Comparison of ENCODE assay signal across 1 cellular context in the genomic region with DNA sequence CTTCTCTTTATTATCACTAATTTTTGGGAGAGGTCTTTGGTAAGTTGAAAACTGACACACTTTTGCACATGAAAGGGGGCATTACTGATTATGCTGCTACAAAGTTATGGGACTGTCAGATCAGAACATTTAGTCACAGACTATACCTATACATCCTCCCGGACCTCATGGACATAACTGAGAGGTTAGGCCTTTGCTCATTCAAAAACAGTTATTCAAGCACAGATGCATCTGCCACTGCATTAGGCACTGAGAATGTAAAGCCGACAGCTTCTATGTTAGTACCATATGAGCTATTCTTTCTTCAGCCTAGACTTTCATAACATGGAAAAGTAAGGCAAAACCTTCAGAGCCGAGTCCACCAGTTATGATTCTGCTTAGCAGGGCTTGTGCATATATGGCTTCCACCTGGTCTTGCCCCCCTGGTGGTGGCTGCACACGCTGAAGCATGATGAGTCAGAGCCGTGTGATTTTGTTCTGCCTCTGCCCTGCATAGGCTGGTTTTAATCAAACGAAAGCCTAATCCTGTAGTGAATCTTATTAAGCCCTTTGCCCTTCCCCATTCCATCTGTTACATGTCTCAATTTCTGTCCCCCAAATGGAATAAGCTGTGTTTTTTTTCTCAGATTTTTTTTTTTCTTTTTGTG.
TF ChIP-seq lines count a peak whose summit lies in the region.

No MANE protein-coding gene starts in this region.

TF ChIP-seq in HEK293, 187 proteins besides CTCF, POLR2A, EP300 and RAD21 (continued from another document and continues in another):
- no peak for TF ChIP-seq YY1 (tag by site-specific recombination; IDR thresholded peaks at IDR 0.05)
- no peak for TF ChIP-seq OVOL3 (tag by site-specific recombination; IDR thresholded peaks at IDR 0.05)
- TF ChIP-seq ZNF48 (tag by site-specific recombination; IDR thresholded peaks at IDR 0.05), result no peak
- TF ChIP-seq GLI4 (tag by site-specific recombination; IDR thresholded peaks at IDR 0.05), result no peak
- TF ChIP-seq SALL2 (tag by site-specific recombination; IDR thresholded peaks at IDR 0.05; ENCODE audit: borderline replicate concordance), result no peak
- TF ChIP-seq ZBTB8A (tag by site-specific recombination; IDR thresholded peaks at IDR 0.05), result no peak
- TF ChIP-seq ZNF138 (tag by site-specific recombination; IDR thresholded peaks at IDR 0.05; ENCODE audit: borderline replicate concordance), result no peak
- no peak for TF ChIP-seq ZNF211 (tag by site-specific recombination; IDR thresholded peaks at IDR 0.05; ENCODE audit: low read depth)
- no peak for TF ChIP-seq ZNF133 (tag by site-specific recombination; IDR thresholded peaks at IDR 0.05)
- TF ChIP-seq ZNF132 (tag by site-specific recombination; IDR thresholded peaks at IDR 0.05; ENCODE audit: borderline replicate concordance), result no peak
- TF ChIP-seq, protein P1, sequence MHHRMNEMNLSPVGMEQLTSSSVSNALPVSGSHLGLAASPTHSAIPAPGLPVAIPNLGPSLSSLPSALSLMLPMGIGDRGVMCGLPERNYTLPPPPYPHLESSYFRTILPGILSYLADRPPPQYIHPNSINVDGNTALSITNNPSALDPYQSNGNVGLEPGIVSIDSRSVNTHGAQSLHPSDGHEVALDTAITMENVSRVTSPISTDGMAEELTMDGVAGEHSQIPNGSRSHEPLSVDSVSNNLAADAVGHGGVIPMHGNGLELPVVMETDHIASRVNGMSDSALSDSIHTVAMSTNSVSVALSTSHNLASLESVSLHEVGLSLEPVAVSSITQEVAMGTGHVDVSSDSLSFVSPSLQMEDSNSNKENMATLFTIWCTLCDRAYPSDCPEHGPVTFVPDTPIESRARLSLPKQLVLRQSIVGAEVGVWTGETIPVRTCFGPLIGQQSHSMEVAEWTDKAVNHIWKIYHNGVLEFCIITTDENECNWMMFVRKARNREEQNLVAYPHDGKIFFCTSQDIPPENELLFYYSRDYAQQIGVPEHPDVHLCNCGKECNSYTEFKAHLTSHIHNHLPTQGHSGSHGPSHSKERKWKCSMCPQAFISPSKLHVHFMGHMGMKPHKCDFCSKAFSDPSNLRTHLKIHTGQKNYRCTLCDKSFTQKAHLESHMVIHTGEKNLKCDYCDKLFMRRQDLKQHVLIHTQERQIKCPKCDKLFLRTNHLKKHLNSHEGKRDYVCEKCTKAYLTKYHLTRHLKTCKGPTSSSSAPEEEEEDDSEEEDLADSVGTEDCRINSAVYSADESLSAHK (tag by site-specific recombination; IDR thresholded peaks at IDR 0.05), result no peak
- TF ChIP-seq, protein P2, sequence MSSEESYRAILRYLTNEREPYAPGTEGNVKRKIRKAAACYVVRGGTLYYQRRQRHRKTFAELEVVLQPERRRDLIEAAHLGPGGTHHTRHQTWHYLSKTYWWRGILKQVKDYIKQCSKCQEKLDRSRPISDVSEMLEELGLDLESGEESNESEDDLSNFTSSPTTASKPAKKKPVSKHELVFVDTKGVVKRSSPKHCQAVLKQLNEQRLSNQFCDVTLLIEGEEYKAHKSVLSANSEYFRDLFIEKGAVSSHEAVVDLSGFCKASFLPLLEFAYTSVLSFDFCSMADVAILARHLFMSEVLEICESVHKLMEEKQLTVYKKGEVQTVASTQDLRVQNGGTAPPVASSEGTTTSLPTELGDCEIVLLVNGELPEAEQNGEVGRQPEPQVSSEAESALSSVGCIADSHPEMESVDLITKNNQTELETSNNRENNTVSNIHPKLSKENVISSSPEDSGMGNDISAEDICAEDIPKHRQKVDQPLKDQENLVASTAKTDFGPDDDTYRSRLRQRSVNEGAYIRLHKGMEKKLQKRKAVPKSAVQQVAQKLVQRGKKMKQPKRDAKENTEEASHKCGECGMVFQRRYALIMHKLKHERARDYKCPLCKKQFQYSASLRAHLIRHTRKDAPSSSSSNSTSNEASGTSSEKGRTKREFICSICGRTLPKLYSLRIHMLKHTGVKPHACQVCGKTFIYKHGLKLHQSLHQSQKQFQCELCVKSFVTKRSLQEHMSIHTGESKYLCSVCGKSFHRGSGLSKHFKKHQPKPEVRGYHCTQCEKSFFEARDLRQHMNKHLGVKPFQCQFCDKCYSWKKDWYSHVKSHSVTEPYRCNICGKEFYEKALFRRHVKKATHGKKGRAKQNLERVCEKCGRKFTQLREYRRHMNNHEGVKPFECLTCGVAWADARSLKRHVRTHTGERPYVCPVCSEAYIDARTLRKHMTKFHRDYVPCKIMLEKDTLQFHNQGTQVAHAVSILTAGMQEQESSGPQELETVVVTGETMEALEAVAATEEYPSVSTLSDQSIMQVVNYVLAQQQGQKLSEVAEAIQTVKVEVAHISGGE (tag by site-specific recombination; conservative IDR thresholded peaks at IDR 0.05; ENCODE audit: low read depth), result no peak
- TF ChIP-seq ZIC2 (tag by site-specific recombination; IDR thresholded peaks at IDR 0.05), result 0 out of 2 replicates have a peak, but pooled peaks have one; percentile 9
- TF ChIP-seq ZBTB17 (tag by site-specific recombination; IDR thresholded peaks at IDR 0.05), result peak; percentile 72
- no peak for TF ChIP-seq ZSCAN16 (tag by site-specific recombination; IDR thresholded peaks at IDR 0.05)
- peak; percentile 82 for TF ChIP-seq TRIM28 (IDR thresholded peaks at IDR 0.05; ENCODE audit: borderline replicate concordance, low read length)
- TF ChIP-seq, protein P3, sequence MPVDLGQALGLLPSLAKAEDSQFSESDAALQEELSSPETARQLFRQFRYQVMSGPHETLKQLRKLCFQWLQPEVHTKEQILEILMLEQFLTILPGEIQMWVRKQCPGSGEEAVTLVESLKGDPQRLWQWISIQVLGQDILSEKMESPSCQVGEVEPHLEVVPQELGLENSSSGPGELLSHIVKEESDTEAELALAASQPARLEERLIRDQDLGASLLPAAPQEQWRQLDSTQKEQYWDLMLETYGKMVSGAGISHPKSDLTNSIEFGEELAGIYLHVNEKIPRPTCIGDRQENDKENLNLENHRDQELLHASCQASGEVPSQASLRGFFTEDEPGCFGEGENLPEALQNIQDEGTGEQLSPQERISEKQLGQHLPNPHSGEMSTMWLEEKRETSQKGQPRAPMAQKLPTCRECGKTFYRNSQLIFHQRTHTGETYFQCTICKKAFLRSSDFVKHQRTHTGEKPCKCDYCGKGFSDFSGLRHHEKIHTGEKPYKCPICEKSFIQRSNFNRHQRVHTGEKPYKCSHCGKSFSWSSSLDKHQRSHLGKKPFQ (tag by site-specific recombination; IDR thresholded peaks at IDR 0.05), result no peak
- no peak for TF ChIP-seq REPIN1 (tag by site-specific recombination; IDR thresholded peaks at IDR 0.05; ENCODE audit: low read depth)
- 0 out of 2 replicates have a peak, but pooled peaks have one; percentile 32 for TF ChIP-seq ZBTB20 (tag by site-specific recombination; IDR thresholded peaks at IDR 0.05)
- TF ChIP-seq ZNF596 (tag by site-specific recombination; IDR thresholded peaks at IDR 0.05), result no peak
- TF ChIP-seq BCL11A (tag by site-specific recombination; IDR thresholded peaks at IDR 0.05; ENCODE audit: low read depth), result no peak
- TF ChIP-seq ZBTB1 (tag by site-specific recombination; IDR thresholded peaks at IDR 0.05), result no peak
- TF ChIP-seq ZNF791 (tag by site-specific recombination; IDR thresholded peaks at IDR 0.05), result no peak
- 0 out of 2 replicates have a peak, but pooled peaks have one; percentile 18 for TF ChIP-seq ZNF2 (tag by site-specific recombination; IDR thresholded peaks at IDR 0.05)
- no peak for TF ChIP-seq ZNF549 (tag by site-specific recombination; IDR thresholded peaks at IDR 0.05)
- TF ChIP-seq ZNF350 (tag by site-specific recombination; IDR thresholded peaks at IDR 0.05), result no peak
- TF ChIP-seq ZNF155 (tag by site-specific recombination; IDR thresholded peaks at IDR 0.05), result no peak
- no peak for TF ChIP-seq ZFHX2 (tag by site-specific recombination; conservative IDR thresholded peaks at IDR 0.05)
- TF ChIP-seq KLF8 (tag by site-specific recombination; IDR thresholded peaks at IDR 0.05), result 0 out of 2 replicates have a peak, but pooled peaks have one; percentile 19
- TF ChIP-seq, protein P4, sequence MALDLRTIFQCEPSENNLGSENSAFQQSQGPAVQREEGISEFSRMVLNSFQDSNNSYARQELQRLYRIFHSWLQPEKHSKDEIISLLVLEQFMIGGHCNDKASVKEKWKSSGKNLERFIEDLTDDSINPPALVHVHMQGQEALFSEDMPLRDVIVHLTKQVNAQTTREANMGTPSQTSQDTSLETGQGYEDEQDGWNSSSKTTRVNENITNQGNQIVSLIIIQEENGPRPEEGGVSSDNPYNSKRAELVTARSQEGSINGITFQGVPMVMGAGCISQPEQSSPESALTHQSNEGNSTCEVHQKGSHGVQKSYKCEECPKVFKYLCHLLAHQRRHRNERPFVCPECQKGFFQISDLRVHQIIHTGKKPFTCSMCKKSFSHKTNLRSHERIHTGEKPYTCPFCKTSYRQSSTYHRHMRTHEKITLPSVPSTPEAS (tag by site-specific recombination; IDR thresholded peaks at IDR 0.05), result peak; percentile 87
- TF ChIP-seq ZNF324 (tag by site-specific recombination; IDR thresholded peaks at IDR 0.05), result no peak
- no peak for TF ChIP-seq ZNF112 (tag by site-specific recombination; IDR thresholded peaks at IDR 0.05)
- no peak for TF ChIP-seq ZNF660 (tag by site-specific recombination; IDR thresholded peaks at IDR 0.05)
- TF ChIP-seq, protein P5, sequence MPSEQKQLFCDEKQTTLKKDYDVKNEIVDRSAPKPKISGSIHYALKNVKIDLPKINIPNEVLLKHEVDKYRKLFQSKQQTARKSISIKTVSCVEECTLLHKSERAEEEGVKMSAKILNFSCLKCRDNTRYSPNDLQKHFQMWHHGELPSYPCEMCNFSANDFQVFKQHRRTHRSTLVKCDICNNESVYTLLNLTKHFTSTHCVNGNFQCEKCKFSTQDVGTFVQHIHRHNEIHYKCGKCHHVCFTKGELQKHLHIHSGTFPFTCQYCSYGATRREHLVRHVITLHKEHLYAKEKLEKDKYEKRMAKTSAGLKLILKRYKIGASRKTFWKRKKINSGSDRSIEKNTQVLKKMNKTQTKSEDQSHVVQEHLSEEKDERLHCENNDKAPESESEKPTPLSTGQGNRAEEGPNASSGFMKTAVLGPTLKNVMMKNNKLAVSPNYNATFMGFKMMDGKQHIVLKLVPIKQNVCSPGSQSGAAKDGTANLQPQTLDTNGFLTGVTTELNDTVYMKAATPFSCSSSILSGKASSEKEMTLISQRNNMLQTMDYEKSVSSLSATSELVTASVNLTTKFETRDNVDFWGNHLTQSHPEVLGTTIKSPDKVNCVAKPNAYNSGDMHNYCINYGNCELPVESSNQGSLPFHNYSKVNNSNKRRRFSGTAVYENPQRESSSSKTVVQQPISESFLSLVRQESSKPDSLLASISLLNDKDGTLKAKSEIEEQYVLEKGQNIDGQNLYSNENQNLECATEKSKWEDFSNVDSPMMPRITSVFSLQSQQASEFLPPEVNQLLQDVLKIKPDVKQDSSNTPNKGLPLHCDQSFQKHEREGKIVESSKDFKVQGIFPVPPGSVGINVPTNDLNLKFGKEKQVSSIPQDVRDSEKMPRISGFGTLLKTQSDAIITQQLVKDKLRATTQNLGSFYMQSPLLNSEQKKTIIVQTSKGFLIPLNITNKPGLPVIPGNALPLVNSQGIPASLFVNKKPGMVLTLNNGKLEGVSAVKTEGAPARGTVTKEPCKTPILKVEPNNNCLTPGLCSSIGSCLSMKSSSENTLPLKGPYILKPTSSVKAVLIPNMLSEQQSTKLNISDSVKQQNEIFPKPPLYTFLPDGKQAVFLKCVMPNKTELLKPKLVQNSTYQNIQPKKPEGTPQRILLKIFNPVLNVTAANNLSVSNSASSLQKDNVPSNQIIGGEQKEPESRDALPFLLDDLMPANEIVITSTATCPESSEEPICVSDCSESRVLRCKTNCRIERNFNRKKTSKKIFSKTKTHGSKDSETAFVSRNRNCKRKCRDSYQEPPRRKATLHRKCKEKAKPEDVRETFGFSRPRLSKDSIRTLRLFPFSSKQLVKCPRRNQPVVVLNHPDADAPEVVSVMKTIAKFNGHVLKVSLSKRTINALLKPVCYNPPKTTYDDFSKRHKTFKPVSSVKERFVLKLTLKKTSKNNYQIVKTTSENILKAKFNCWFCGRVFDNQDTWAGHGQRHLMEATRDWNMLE (tag by site-specific recombination; conservative IDR thresholded peaks at IDR 0.05; ENCODE audit: low read depth), result peak; percentile 44
- TF ChIP-seq ZBTB7A (tag by site-specific recombination; IDR thresholded peaks at IDR 0.05; ENCODE audit: low read depth), result no peak
- TF ChIP-seq, protein P6, sequence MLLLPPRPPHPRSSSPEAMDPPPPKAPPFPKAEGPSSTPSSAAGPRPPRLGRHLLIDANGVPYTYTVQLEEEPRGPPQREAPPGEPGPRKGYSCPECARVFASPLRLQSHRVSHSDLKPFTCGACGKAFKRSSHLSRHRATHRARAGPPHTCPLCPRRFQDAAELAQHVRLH (tag by site-specific recombination; IDR thresholded peaks at IDR 0.05), result no peak
- TF ChIP-seq PRDM1 (tag by site-specific recombination; IDR thresholded peaks at IDR 0.05), result peak; percentile 70
- TF ChIP-seq ZFP69B (tag by site-specific recombination; IDR thresholded peaks at IDR 0.05), result no peak
- no peak for TF ChIP-seq ZNF140 (tag by site-specific recombination; IDR thresholded peaks at IDR 0.05)
- TF ChIP-seq ZBTB21 (tag by site-specific recombination; IDR thresholded peaks at IDR 0.05), result no peak
- TF ChIP-seq, protein P7, sequence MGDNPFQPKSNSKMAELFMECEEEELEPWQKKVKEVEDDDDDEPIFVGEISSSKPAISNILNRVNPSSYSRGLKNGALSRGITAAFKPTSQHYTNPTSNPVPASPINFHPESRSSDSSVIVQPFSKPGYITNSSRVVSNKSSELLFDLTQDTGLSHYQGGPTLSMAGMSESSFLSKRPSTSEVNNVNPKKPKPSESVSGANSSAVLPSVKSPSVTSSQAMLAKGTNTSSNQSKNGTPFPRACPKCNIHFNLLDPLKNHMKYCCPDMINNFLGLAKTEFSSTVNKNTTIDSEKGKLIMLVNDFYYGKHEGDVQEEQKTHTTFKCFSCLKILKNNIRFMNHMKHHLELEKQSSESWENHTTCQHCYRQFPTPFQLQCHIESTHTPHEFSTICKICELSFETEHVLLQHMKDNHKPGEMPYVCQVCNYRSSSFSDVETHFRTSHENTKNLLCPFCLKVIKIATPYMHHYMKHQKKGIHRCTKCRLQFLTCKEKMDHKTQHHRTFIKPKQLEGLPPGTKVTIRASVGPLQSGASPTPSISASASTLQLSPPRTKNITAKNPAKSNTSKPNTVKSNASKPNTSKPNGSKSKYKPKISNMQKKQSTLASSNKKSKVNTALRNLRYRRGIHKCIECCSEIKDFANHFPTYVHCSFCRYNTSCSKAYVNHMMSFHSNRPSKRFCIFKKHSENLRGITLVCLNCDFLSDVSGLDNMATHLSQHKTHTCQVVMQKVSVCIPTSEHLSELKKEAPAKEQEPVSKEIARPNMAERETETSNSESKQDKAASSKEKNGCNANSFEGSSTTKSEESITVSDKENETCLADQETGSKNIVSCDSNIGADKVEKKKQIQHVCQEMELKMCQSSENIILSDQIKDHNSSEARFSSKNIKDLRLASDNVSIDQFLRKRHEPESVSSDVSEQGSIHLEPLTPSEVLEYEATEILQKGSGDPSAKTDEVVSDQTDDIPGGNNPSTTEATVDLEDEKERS (tag by site-specific recombination; IDR thresholded peaks at IDR 0.05), result no peak
- no peak; the same call in 1 of the 2 replicates for TF ChIP-seq ZNF335 (tag by site-specific recombination; conservative IDR thresholded peaks at IDR 0.05)
- no peak for TF ChIP-seq ZNF391 (tag by site-specific recombination; IDR thresholded peaks at IDR 0.05; ENCODE audit: borderline replicate concordance, low read depth)
- TF ChIP-seq SCRT1 (tag by site-specific recombination; IDR thresholded peaks at IDR 0.05; ENCODE audit: borderline replicate concordance), result no peak
- no peak for TF ChIP-seq ZNF341 (tag by site-specific recombination; IDR thresholded peaks at IDR 0.05; ENCODE audit: low read depth)
- TF ChIP-seq ZFP41 (tag by site-specific recombination; IDR thresholded peaks at IDR 0.05; ENCODE audit: borderline replicate concordance), result no peak
- TF ChIP-seq ZNF248 (tag by site-specific recombination; IDR thresholded peaks at IDR 0.05), result no peak
- no peak for TF ChIP-seq ZNF433 (tag by site-specific recombination; IDR thresholded peaks at IDR 0.05; ENCODE audit: low read depth)
- no peak for TF ChIP-seq TCF7L2 (IDR thresholded peaks at IDR 0.05; ENCODE audit: borderline replicate concordance, low read depth, low read length)
